Comparison of ENCODE assay signal across 1 cellular context in the genomic region with DNA sequence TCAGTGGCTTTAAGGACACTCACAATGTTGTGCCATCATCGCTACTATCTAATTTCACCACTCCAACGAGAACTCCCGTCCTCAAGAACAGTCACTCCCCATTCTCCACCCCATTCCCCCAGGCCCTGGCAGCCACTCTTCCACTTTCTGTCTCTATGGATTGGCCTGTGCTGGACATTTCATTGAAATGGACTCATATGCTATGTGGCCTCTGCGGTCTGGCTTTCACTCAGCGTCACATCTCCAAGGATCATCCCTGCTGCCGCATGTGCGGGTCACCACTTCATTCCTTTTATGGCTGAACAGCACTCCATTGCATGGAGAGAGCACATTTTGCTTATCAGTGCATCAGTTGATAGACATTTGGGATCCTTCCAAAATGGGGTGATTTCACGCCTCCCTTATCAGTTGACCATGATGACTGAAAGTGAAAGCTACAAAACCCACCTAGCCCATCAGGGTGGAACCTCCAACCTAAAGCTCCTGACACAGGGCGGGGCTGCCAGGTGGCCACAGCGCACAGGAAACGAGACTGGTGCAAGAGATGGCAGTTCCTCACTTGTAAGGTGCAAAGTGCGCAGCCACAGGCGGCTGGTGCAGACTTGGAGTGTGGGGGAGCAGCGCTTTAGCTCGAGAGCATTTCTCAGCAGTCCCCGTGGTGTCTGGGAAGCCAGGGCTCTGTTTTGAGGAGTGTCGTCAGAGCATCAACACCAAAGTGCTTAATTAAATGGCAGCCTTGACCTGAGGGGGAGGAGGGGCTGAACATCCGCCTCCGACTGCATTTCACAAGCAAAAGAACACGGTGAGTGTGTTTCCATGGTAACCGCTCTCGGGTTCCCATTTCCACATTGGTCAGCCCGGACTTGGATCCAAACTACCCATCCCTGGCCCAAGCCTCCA.
TF ChIP-seq lines count a peak whose summit lies in the region.

No MANE protein-coding gene starts in this region.

TF ChIP-seq in GM23338, 12 proteins besides CTCF, POLR2A, EP300 and RAD21 (continued from another document):
- TF ChIP-seq, protein P1, sequence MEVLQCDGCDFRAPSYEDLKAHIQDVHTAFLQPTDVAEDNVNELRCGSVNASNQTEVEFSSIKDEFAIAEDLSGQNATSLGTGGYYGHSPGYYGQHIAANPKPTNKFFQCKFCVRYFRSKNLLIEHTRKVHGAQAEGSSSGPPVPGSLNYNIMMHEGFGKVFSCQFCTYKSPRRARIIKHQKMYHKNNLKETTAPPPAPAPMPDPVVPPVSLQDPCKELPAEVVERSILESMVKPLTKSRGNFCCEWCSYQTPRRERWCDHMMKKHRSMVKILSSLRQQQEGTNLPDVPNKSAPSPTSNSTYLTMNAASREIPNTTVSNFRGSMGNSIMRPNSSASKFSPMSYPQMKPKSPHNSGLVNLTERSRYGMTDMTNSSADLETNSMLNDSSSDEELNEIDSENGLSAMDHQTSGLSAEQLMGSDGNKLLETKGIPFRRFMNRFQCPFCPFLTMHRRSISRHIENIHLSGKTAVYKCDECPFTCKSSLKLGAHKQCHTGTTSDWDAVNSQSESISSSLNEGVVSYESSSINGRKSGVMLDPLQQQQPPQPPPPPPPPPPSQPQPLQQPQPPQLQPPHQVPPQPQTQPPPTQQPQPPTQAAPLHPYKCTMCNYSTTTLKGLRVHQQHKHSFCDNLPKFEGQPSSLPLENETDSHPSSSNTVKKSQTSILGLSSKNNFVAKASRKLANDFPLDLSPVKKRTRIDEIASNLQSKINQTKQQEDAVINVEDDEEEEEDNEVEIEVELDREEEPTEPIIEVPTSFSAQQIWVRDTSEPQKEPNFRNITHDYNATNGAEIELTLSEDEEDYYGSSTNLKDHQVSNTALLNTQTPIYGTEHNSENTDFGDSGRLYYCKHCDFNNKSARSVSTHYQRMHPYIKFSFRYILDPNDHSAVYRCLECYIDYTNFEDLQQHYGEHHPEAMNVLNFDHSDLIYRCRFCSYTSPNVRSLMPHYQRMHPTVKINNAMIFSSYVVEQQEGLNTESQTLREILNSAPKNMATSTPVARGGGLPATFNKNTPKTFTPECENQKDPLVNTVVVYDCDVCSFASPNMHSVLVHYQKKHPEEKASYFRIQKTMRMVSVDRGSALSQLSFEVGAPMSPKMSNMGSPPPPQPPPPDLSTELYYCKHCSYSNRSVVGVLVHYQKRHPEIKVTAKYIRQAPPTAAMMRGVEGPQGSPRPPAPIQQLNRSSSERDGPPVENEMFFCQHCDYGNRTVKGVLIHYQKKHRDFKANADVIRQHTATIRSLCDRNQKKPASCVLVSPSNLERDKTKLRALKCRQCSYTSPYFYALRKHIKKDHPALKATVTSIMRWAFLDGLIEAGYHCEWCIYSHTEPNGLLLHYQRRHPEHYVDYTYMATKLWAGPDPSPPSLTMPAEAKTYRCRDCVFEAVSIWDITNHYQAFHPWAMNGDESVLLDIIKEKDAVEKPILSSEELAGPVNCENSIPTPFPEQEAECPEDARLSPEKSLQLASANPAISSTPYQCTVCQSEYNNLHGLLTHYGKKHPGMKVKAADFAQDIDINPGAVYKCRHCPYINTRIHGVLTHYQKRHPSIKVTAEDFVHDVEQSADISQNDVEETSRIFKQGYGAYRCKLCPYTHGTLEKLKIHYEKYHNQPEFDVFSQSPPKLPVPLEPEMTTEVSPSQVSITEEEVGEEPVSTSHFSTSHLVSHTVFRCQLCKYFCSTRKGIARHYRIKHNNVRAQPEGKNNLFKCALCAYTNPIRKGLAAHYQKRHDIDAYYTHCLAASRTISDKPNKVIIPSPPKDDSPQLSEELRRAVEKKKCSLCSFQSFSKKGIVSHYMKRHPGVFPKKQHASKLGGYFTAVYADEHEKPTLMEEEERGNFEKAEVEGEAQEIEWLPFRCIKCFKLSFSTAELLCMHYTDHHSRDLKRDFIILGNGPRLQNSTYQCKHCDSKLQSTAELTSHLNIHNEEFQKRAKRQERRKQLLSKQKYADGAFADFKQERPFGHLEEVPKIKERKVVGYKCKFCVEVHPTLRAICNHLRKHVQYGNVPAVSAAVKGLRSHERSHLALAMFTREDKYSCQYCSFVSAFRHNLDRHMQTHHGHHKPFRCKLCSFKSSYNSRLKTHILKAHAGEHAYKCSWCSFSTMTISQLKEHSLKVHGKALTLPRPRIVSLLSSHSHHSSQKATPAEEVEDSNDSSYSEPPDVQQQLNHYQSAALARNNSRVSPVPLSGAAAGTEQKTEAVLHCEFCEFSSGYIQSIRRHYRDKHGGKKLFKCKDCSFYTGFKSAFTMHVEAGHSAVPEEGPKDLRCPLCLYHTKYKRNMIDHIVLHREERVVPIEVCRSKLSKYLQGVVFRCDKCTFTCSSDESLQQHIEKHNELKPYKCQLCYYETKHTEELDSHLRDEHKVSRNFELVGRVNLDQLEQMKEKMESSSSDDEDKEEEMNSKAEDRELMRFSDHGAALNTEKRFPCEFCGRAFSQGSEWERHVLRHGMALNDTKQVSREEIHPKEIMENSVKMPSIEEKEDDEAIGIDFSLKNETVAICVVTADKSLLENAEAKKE (CRISPR knock-in tag; IDR thresholded peaks at IDR 0.05), result no peak
